ENCODE assay signal across 11 cellular contexts in the genomic region with DNA sequence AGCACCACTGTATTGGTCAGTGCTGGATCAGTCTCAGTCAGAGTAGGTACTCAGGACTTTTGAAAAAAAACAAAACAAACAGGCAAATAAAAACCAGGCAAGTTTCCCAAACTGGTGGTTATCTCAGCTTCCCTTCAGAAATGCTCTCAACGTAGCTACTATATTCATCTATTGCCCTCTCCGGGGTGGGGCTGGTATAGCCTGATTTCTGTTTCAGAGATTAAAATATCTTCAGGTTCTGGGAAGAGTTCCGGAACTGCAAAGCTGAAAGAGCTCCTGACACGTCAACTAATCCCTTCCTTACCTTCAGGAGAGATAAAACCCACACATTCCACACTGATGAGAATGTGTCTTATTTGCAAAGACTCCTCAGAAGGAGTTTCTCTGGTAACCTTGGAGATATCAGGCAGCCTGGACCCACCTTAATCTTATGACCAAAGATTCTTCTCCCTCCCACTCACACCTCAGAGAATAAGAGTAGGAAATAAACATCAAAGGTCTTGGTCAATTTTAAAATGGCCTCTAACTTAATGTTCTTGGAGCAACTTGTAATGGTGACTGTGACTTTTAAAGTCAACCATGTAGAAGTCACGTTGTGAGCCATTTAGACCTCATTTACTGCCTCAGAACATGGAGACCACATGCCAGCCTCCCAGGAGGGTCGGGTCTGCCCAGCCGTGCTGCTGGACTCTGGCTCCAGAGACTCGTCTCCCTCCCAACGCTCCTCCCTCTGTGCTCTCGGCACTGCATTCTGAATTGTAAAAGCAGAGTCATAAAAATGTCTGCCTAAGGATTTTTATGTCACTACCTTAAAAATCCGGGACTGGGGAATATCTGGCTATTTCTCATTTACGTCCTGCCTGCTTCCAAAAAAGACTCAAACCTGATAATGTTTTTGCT. TPM values are rescaled to one million over a fixed set of nuclear protein-coding genes. Genes with fewer than 3 reads are reported as not detected.
DNase-seq lines count a peak whose midpoint lies in the region; ATAC-seq, FAIRE-seq and TF ChIP-seq lines count a peak whose summit lies in the region.
"Had no signal": no experiment of that assay in that cellular context is flagged by ENCODE, and none has a peak within 500 bp of the region (broad histone marks: within the 10 kb centered on the region; RNA-seq: fewer than 3 reads in every experiment).

No MANE protein-coding gene starts in this region.

- no peaks in the 10 kb centered on the region for H3K79me2 ChIP-seq in astrocyte (ENCODE audit: insufficient read depth, low read length)

- peak overlapping the region; percentile 35 for H3K9ac ChIP-seq in astrocyte (ENCODE audit: low read length)

- peak overlapping the region; percentile 58 for H3K4me2 ChIP-seq in astrocyte (ENCODE audit: low read length)

- H3K27ac Mint-ChIP-seq in activated naive CD4-positive, alpha-beta T cell treated with anti-CD3 and anti-CD28 coated beads, Interleukin-2, amount 50 U/mL, for 24 hours: peak overlapping the region; percentile 38
- peak overlapping the region; percentile 95 for H3K27ac Mint-ChIP-seq in astrocyte (ENCODE audit: unreplicated experiment)
- H3K27ac Mint-ChIP-seq: stimulated activated naive CD8-positive, alpha-beta T cell treated with anti-CD3 and anti-CD28 coated beads, Interleukin-15, Interleukin-2, amounts not matched to agents 100 ng/mL and 50 ng/mL, for 24 hours had no signal

- ATAC-seq in GM18867 (IDR thresholded peaks at IDR 0.05; ENCODE audit: unreplicated experiment): no peak

- H3K27me3 ChIP-seq in astrocyte (ENCODE audit: insufficient read depth, low read length) (no peaks in the 10 kb centered on the region), kidney epithelial cell (ENCODE audit: control insufficient read depth, insufficient read depth, low read length) (no peaks in the 10 kb centered on the region), uterus (no peaks in the 10 kb centered on the region)

- H2AFZ ChIP-seq in astrocyte (ENCODE audit: low read depth, low read length): peak overlapping the region; percentile 0

- H3K4me3 ChIP-seq in astrocyte (ENCODE audit: insufficient read depth, low read depth, low read length) (no peak overlapping the region), kidney epithelial cell (ENCODE audit: low read depth, low read length) (no peak overlapping the region), uterus (no peak overlapping the region)

- H3K4me1 Mint-ChIP-seq in activated naive CD4-positive, alpha-beta T cell treated with anti-CD3 and anti-CD28 coated beads, Interleukin-2, amount 50 U/mL, for 24 hours: peaks cover 10% of the 10 kb centered on the region
- H3K4me1 Mint-ChIP-seq in astrocyte (ENCODE audit: low read depth, unreplicated experiment): peaks cover 25% of the 10 kb centered on the region

- H3K36me3 ChIP-seq in astrocyte (ENCODE audit: insufficient read depth, low read length) (no peaks in the 10 kb centered on the region), kidney epithelial cell (ENCODE audit: control insufficient read depth, insufficient read depth, low read length) (peaks cover 12% of the 10 kb centered on the region), uterus (no peaks in the 10 kb centered on the region)

- no peak for TF ChIP-seq POLR2A in uterus (IDR thresholded peaks at IDR 0.05)

- no peaks in the 10 kb centered on the region for H4K20me1 ChIP-seq in astrocyte (ENCODE audit: insufficient read depth, low read length)

- no peaks in the 10 kb centered on the region for H3K9me3 Mint-ChIP-seq in activated naive CD4-positive, alpha-beta T cell treated with anti-CD3 and anti-CD28 coated beads, Interleukin-2, amount 50 U/mL, for 24 hours
- H3K9me3 Mint-ChIP-seq in astrocyte (ENCODE audit: unreplicated experiment): no peaks in the 10 kb centered on the region
- H3K9me3 Mint-ChIP-seq: stimulated activated naive CD8-positive, alpha-beta T cell treated with anti-CD3 and anti-CD28 coated beads, Interleukin-15, Interleukin-2, amounts not matched to agents 100 ng/mL and 50 ng/mL, for 24 hours had no signal

- TF ChIP-seq CTCF in astrocyte (IDR thresholded peaks at IDR 0.05; ENCODE audit: insufficient read depth, low read depth, low read length): no peak
- TF ChIP-seq CTCF in kidney epithelial cell (IDR thresholded peaks at IDR 0.05; ENCODE audit: insufficient read depth, low read length, poor library complexity, severe bottlenecking): no peak
- TF ChIP-seq CTCF in uterus (IDR thresholded peaks at IDR 0.05): peak in 1 of 4 experiments; percentile 7

- H3K9me3 ChIP-seq in astrocyte (ENCODE audit: insufficient read depth, low read depth, low read length): peaks cover 4% of the 10 kb centered on the region
- no peaks in the 10 kb centered on the region for H3K9me3 ChIP-seq in uterus

- H3K27me3 Mint-ChIP-seq in activated naive CD4-positive, alpha-beta T cell treated with anti-CD3 and anti-CD28 coated beads, Interleukin-2, amount 50 U/mL, for 24 hours: peaks cover 6% of the 10 kb centered on the region
- peaks cover 4% of the 10 kb centered on the region for H3K27me3 Mint-ChIP-seq in astrocyte (ENCODE audit: low read depth, unreplicated experiment)

- peak; percentile 76 for FAIRE-seq in astrocyte (lab: Jason Lieb, UNC)

- peaks cover 13% of the 10 kb centered on the region for H3K4me1 ChIP-seq in astrocyte (ENCODE audit: insufficient read depth, low read length)
- H3K4me1 ChIP-seq in uterus: peaks cover 0 to 6% of the 10 kb centered on the region in 2 donors

- no peaks in the 10 kb centered on the region for H3K36me3 Mint-ChIP-seq in activated naive CD4-positive, alpha-beta T cell treated with anti-CD3 and anti-CD28 coated beads, Interleukin-2, amount 50 U/mL, for 24 hours
- H3K36me3 Mint-ChIP-seq in astrocyte (ENCODE audit: low read depth, unreplicated experiment): peaks cover 5% of the 10 kb centered on the region

- no peak for DNase-seq in activated naive CD4-positive, alpha-beta T cell treated with Interleukin-2 at 50 U/mL for 16 hours
- DNase-seq in astrocyte (ENCODE audit: low read depth) (peak; percentile 93), kidney epithelial cell (ENCODE audit: low read depth) (peak; percentile 96), uterus (peak; percentile 65 to 79)
- DNase-seq in activated CD4-positive, alpha-beta T cell treated with anti-CD3 and anti-CD28 coated beads for 4 hours: no peak
- no peak for DNase-seq in activated CD8-positive, alpha-beta memory T cell treated with anti-CD3 and anti-CD28 coated beads, Interleukin-2, amount 50 U/mL, for 48 hours
- DNase-seq: activated CD4-positive, CD25-positive, alpha-beta regulatory T cell; NCI-H526 treated with DMSO at 0.1 percent for 48 hours had no signal

- H3K4me3 Mint-ChIP-seq in activated naive CD4-positive, alpha-beta T cell treated with anti-CD3 and anti-CD28 coated beads, Interleukin-2, amount 50 U/mL, for 24 hours: no peak overlapping the region
- H3K4me3 Mint-ChIP-seq in astrocyte (ENCODE audit: unreplicated experiment): peak overlapping the region; percentile 66
- H3K4me3 Mint-ChIP-seq: stimulated activated naive CD8-positive, alpha-beta T cell treated with anti-CD3 and anti-CD28 coated beads, Interleukin-15, Interleukin-2, amounts not matched to agents 100 ng/mL and 50 ng/mL, for 24 hours had no signal

- H3K27ac ChIP-seq in astrocyte (ENCODE audit: low read depth, low read length) (peak overlapping the region; percentile 67), uterus (peak overlapping the region; percentile 84 to 89)

- intact Hi-C loops in uterus (cut with DNase I; ENCODE audit: low total_unique reads): no loop called here

RNA-seq across cellular contexts. Expression of gene CDCP1, which starts 53.8 kb away (rescaled TPM):
- total RNA-seq in astrocyte: 4.2 and 6.8 TPM in 2 replicates
- total RNA-seq in kidney epithelial cell: 82.0 and 92.1 TPM in 2 replicates
- 10 to 100 TPM in 1 of 4 donors, 1 to 10 TPM in 3; 1.8 to 14.2 (median 4.0) TPM for total RNA-seq in uterus

Comparison
In these comparisons a context has a peak if more than half of its experiments do, and no peak if none do; other contexts are left out.
1. DNase-seq: peak in astrocyte (single experiment), kidney epithelial cell (single experiment) and uterus (2 of 2); none in activated naive CD4-positive, alpha-beta T cell treated with Interleukin-2 at 50 U/mL for 16 hours (single experiment), activated CD4-positive, alpha-beta T cell treated with anti-CD3 and anti-CD28 coated beads for 4 hours (0 of 2) and activated CD8-positive, alpha-beta memory T cell treated with anti-CD3 and anti-CD28 coated beads, Interleukin-2, amount 50 U/mL, for 48 hours (single experiment).